Comparison of ENCODE assay signal across 17 cellular contexts in the genomic region with DNA sequence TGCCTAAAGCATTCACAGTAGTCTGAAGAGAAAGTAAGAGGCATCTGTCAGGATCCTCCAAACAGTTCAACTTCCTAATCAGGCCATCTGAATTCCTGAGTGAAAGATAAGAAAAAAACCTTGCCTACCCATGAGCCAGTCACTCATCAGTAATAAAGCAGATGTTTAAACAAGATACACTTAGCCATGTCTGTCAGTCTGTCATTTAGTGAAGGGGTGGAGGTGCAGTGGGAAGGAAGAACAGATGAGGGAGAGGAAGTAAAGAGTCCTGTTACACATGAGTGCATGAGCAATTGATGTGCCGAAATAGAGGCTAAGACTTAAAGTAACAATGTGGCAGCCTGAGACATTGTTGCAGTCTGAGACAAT. TPM values are rescaled to one million over a fixed set of nuclear protein-coding genes. Genes with fewer than 3 reads are reported as not detected.
DNase-seq lines count a peak whose midpoint lies in the region; ATAC-seq, FAIRE-seq and TF ChIP-seq lines count a peak whose summit lies in the region.
"Had no signal": no experiment of that assay in that cellular context is flagged by ENCODE, and none has a peak within 500 bp of the region (broad histone marks: within the 10 kb centered on the region; RNA-seq: fewer than 3 reads in every experiment).

No MANE protein-coding gene starts in this region.

- CTCF ChIA-PET in MCF 10A (lab: Yijun Ruan, JAX), result no interaction called here
- CTCF ChIA-PET in Caco-2 (lab: Charles Lee), result no interaction called here

- H3K9ac ChIP-seq in astrocyte (ENCODE audit: low read length), result peak overlapping the region; percentile 56

- H3K4me3 Mint-ChIP-seq in MCF 10A (ENCODE audit: unreplicated experiment) (no peak overlapping the region), astrocyte (ENCODE audit: unreplicated experiment) (no peak overlapping the region), Caco-2 (ENCODE audit: unreplicated experiment) (no peak overlapping the region)
- H3K4me3 Mint-ChIP-seq: H9; natural killer cell; stimulated activated naive CD8-positive, alpha-beta T cell treated with anti-CD3 and anti-CD28 coated beads, Interleukin-15, amount 100 ng/mL, for 72 hours had no signal

- no TSS peak for BruUV-seq in MCF 10A (replicated peaks; lab: Mats Ljungman, UMichigan)
- no TSS peak for BruUV-seq in Caco-2 (replicated peaks; lab: Mats Ljungman, UMichigan)

- H3K4me1 ChIP-seq in breast epithelium (no peaks in the 10 kb centered on the region), astrocyte (ENCODE audit: insufficient read depth, low read length) (peaks cover 19% of the 10 kb centered on the region), Caco-2 (no peaks in the 10 kb centered on the region)

- H3K79me2 ChIP-seq in astrocyte (ENCODE audit: insufficient read depth, low read length), result no peaks in the 10 kb centered on the region

- H3K27ac Mint-ChIP-seq in MCF 10A (ENCODE audit: low read depth, unreplicated experiment), result no peak overlapping the region
- H3K27ac Mint-ChIP-seq in astrocyte (ENCODE audit: unreplicated experiment), result no peak overlapping the region
- no peak overlapping the region for H3K27ac Mint-ChIP-seq in Caco-2 (ENCODE audit: unreplicated experiment)
- H3K27ac Mint-ChIP-seq: natural killer cell had no signal

- H3K9me3 ChIP-seq in breast epithelium, result no peaks in the 10 kb centered on the region
- H3K9me3 ChIP-seq in astrocyte (ENCODE audit: insufficient read depth, low read depth, low read length), result no peaks in the 10 kb centered on the region
- no peaks in the 10 kb centered on the region for H3K9me3 ChIP-seq in Caco-2

- no peak overlapping the region for H2AFZ ChIP-seq in astrocyte (ENCODE audit: low read depth, low read length)

- TF ChIP-seq POLR2A in breast epithelium (IDR thresholded peaks at IDR 0.05), result no peak
- TF ChIP-seq POLR2A in GM12892 (IDR thresholded peaks at IDR 0.05; ENCODE audit: low read depth, low read length), result no peak

- H3K36me3 Mint-ChIP-seq in MCF 10A (ENCODE audit: insufficient read depth, unreplicated experiment) (no peaks in the 10 kb centered on the region), astrocyte (ENCODE audit: low read depth, unreplicated experiment) (peaks cover 1% of the 10 kb centered on the region), Caco-2 (ENCODE audit: insufficient read depth, unreplicated experiment) (no peaks in the 10 kb centered on the region)
- H3K36me3 Mint-ChIP-seq: natural killer cell had no signal

- H3K4me2 ChIP-seq in astrocyte (ENCODE audit: low read length), result peak overlapping the region; percentile 74

- intact Hi-C loops in MCF 10A (cut with micrococcal nuclease), result no loop called here
- intact Hi-C loops in breast epithelium (cut with DNase I; ENCODE audit: low total_unique reads), result no loop called here
- intact Hi-C loops in Caco-2 (cut with micrococcal nuclease; ENCODE audit: unreplicated experiment), result no loop called here

- ATAC-seq in left lobe of liver, result peak; percentile 51
- ATAC-seq: left cardiac atrium; natural killer cell; stimulated activated naive CD8-positive, alpha-beta T cell treated with anti-CD3 and anti-CD28 coated beads, Interleukin-15, amount 100 ng/mL, for 72 hours had no signal

- H3K27me3 Mint-ChIP-seq in MCF 10A (ENCODE audit: insufficient read depth, unreplicated experiment) (no peaks in the 10 kb centered on the region), astrocyte (ENCODE audit: low read depth, unreplicated experiment) (no peaks in the 10 kb centered on the region), Caco-2 (ENCODE audit: insufficient read depth, unreplicated experiment) (peaks cover 7% of the 10 kb centered on the region)
- H3K27me3 Mint-ChIP-seq: stimulated activated naive CD8-positive, alpha-beta T cell treated with anti-CD3 and anti-CD28 coated beads, Interleukin-15, amount 100 ng/mL, for 72 hours had no signal

- peaks cover 5% of the 10 kb centered on the region for H3K4me1 Mint-ChIP-seq in MCF 10A (ENCODE audit: insufficient read depth, unreplicated experiment)
- H3K4me1 Mint-ChIP-seq in astrocyte (ENCODE audit: low read depth, unreplicated experiment), result peaks cover 27% of the 10 kb centered on the region
- H3K4me1 Mint-ChIP-seq in Caco-2 (ENCODE audit: low read depth, unreplicated experiment), result peaks cover 11% of the 10 kb centered on the region
- H3K4me1 Mint-ChIP-seq: natural killer cell; stimulated activated naive CD8-positive, alpha-beta T cell treated with anti-CD3 and anti-CD28 coated beads, Interleukin-15, amount 100 ng/mL, for 72 hours had no signal

- H4K20me1 ChIP-seq in astrocyte (ENCODE audit: insufficient read depth, low read length), result no peaks in the 10 kb centered on the region

- POLR2A ChIA-PET in MCF 10A (lab: Yijun Ruan, JAX), result interaction anchor here (0.7 kb wide), 1 partner anchor 19 kb away, joined by 3 read pairs; no protein-coding TSS in a partner anchor
- POLR2A ChIA-PET in Caco-2 (lab: Charles Lee), result no interaction called here

- FAIRE-seq in astrocyte (lab: Jason Lieb, UNC), result no peak
- FAIRE-seq in GM12892 (lab: Jason Lieb, UNC), result no peak
- FAIRE-seq: A204.1, small intestine had no signal

- no peak overlapping the region for H3K4me3 ChIP-seq in breast epithelium
- peak overlapping the region; percentile 10 for H3K4me3 ChIP-seq in astrocyte (ENCODE audit: insufficient read depth, low read depth, low read length)
- no peak overlapping the region for H3K4me3 ChIP-seq in Caco-2 (ENCODE audit: low read depth, low read length)

- H3K27me3 ChIP-seq in breast epithelium (no peaks in the 10 kb centered on the region), astrocyte (ENCODE audit: insufficient read depth, low read length) (no peaks in the 10 kb centered on the region), Caco-2 (replicated peaks; ENCODE audit: control insufficient read depth, insufficient read depth, low read length) (no peaks in the 10 kb centered on the region)

- DNase-seq in MCF 10A (ENCODE audit: unreplicated experiment) (peak; percentile 0), breast epithelium (ENCODE audit: low spot score in 2 of 2) (no peak), astrocyte (ENCODE audit: low read depth) (peak; percentile 63), left lobe of liver (ENCODE audit: low spot score) (no peak), NCI-H2081 (lab: John Stamatoyannopoulos, UW) (no peak), RPMI8226 (no peak), GM12892 (ENCODE audit: insufficient read length) (no peak), Caco-2 (no peak)
- DNase-seq: H9; left cardiac atrium; natural killer cell; small intestine; stimulated activated naive CD8-positive, alpha-beta T cell treated with anti-CD3 and anti-CD28 coated beads, Interleukin-15, amount 100 ng/mL, for 72 hours; SW 1271 had no signal

- TF ChIP-seq CTCF in MCF 10A (IDR thresholded peaks at IDR 0.05; ENCODE audit: unreplicated experiment), result no peak
- no peak for TF ChIP-seq CTCF in breast epithelium (IDR thresholded peaks at IDR 0.05)
- TF ChIP-seq CTCF in astrocyte (IDR thresholded peaks at IDR 0.05; ENCODE audit: insufficient read depth, low read depth, low read length), result no peak
- no peak for TF ChIP-seq CTCF in Caco-2 (IDR thresholded peaks at IDR 0.05; ENCODE audit: insufficient read depth in 1 of 2, low read depth in 1 of 2, low read length in 1 of 2, severe bottlenecking in 1 of 2, unreplicated experiment in 1 of 2)

- H3K27ac ChIP-seq in breast epithelium (no peak overlapping the region), astrocyte (ENCODE audit: low read depth, low read length) (peak overlapping the region; percentile 75)
- H3K27ac ChIP-seq: VCaP had no signal

- no peaks in the 10 kb centered on the region for H3K9me3 Mint-ChIP-seq in MCF 10A (ENCODE audit: unreplicated experiment)
- no peaks in the 10 kb centered on the region for H3K9me3 Mint-ChIP-seq in astrocyte (ENCODE audit: unreplicated experiment)
- H3K9me3 Mint-ChIP-seq in Caco-2 (ENCODE audit: unreplicated experiment), result no peaks in the 10 kb centered on the region
- H3K9me3 Mint-ChIP-seq: H9; stimulated activated naive CD8-positive, alpha-beta T cell treated with anti-CD3 and anti-CD28 coated beads, Interleukin-15, amount 100 ng/mL, for 72 hours had no signal

- H3K36me3 ChIP-seq in breast epithelium, result no peaks in the 10 kb centered on the region
- no peaks in the 10 kb centered on the region for H3K36me3 ChIP-seq in astrocyte (ENCODE audit: insufficient read depth, low read length)
- H3K36me3 ChIP-seq in Caco-2 (ENCODE audit: control insufficient read depth, insufficient read depth, low read length), result no peaks in the 10 kb centered on the region

RNA-seq across cellular contexts. Expression of gene DMRTA1, which starts 29.9 kb away (rescaled TPM):
- total RNA-seq in MCF 10A (2022) (0.54 and 0.77 TPM in 2 replicates), breast epithelium (10 to 100 TPM in 1 of 3 donors, 1 to 10 TPM in 1, under 1 TPM in 1; 0.66 to 12.2 (median 1.6) TPM), astrocyte (6.1 and 6.2 TPM in 2 replicates), left lobe of liver (6.9 TPM), Caco-2 (2022) (0.07 and 0.14 TPM in 2 replicates)
- polyA plus RNA-seq in GM12892 (2012; ENCODE audit: missing spikeins), result not detected
- total RNA-seq: activated CD8-positive, alpha-beta memory T cell treated with anti-CD3 and anti-CD28 coated beads for 36 hours; natural killer cell had no signal

Comparison
In these comparisons a context has a peak if more than half of its experiments do, and no peak if none do; other contexts are left out.
1. DNase-seq: peak in MCF 10A (single experiment) and astrocyte (single experiment); none in breast epithelium (0 of 2), left lobe of liver (single experiment), NCI-H2081 (0 of 2), RPMI8226 (single experiment), GM12892 (single experiment) and Caco-2 (0 of 2).